13 cellular contexts compared by ENCODE assay signal in genomic region chrX:68121371-68121770, GRCh38.
DNase-seq lines count a peak whose midpoint lies in the region; ATAC-seq and TF ChIP-seq lines count a peak whose summit lies in the region.
"Had no signal": no experiment of that assay in that cellular context is flagged by ENCODE, and none has a peak within 500 bp of the region (broad histone marks: within the 10 kb centered on the region; RNA-seq: fewer than 3 reads in every experiment).

No MANE protein-coding gene starts in this region.

- H3K27ac ChIP-seq in right cardiac atrium (ENCODE audit: low read length) (no peak overlapping the region), OCI-LY3 (ENCODE audit: low read length) (no peak overlapping the region)
- H3K27ac ChIP-seq: BLaER1 treated with 17β-estradiol and CSF1 and Interleukin-3, amounts not matched to agents 10 nM and 100 nM had no signal

- H4K20me1 ChIP-seq in OCI-LY3 (ENCODE audit: insufficient read depth, low read length) = no peaks in the 10 kb centered on the region
- H4K20me1 ChIP-seq: BLaER1 treated with 17β-estradiol and CSF1 and Interleukin-3, amounts not matched to agents 10 nM and 100 nM had no signal

- no peak overlapping the region for H3K9ac ChIP-seq in OCI-LY3 (ENCODE audit: low read length)
- H3K9ac ChIP-seq: BLaER1 treated with 17β-estradiol and CSF1 and Interleukin-3, amounts not matched to agents 10 nM and 100 nM had no signal

- no peak for DNase-seq in left ventricle myocardium superior
- DNase-seq in right cardiac atrium = no peak
- DNase-seq in myocyte (ENCODE audit: low read depth) = peak; percentile 50
- DNase-seq in OCI-M2 (lab: John Stamatoyannopoulos, UW; ENCODE audit: unreplicated experiment) = no peak
- no peak for DNase-seq in DMS114 treated with DMSO at 0.1 percent for 48 hours (lab: John Stamatoyannopoulos, UW; ENCODE audit: unreplicated experiment)
- DNase-seq: ACHN; CD4-positive, CD25-positive, alpha-beta regulatory T cell; EL; H7 had no signal

- H3K4me3 ChIP-seq in right cardiac atrium (ENCODE audit: low read length) (no peak overlapping the region), OCI-LY3 (ENCODE audit: low read length) (no peak overlapping the region)
- H3K4me3 ChIP-seq: BLaER1 treated with 17β-estradiol and CSF1 and Interleukin-3, amounts not matched to agents 10 nM and 100 nM; GM23338 had no signal

- H3K36me3 ChIP-seq in OCI-LY3 (replicated peaks; ENCODE audit: low read depth, low read length) = no peaks in the 10 kb centered on the region
- H3K36me3 ChIP-seq: BLaER1 treated with 17β-estradiol and CSF1 and Interleukin-3, amounts not matched to agents 10 nM and 100 nM had no signal

- H3K27me3 ChIP-seq in right cardiac atrium (ENCODE audit: control insufficient read depth, insufficient read depth) = no peaks in the 10 kb centered on the region
- H3K27me3 ChIP-seq in OCI-LY3 (ENCODE audit: low read depth, low read length) = peaks cover 16% of the 10 kb centered on the region; the same call in 1 of the 2 replicates

- H2AFZ ChIP-seq in OCI-LY3 (ENCODE audit: low read depth, low read length) = no peak overlapping the region
- H2AFZ ChIP-seq: GM23338 had no signal

- intact Hi-C loops in left ventricle myocardium superior (cut with micrococcal nuclease) (no loop called here), right cardiac atrium (cut with DNase I) (no loop called here)

- H3K79me2 ChIP-seq in OCI-LY3 (ENCODE audit: low read length) = no peaks in the 10 kb centered on the region

- H3K4me1 ChIP-seq in right cardiac atrium (ENCODE audit: control insufficient read depth, insufficient read depth, low read length) (no peaks in the 10 kb centered on the region), OCI-LY3 (ENCODE audit: low read length) (peaks cover 13% of the 10 kb centered on the region)
- H3K4me1 ChIP-seq: BLaER1 treated with 17β-estradiol and CSF1 and Interleukin-3, amounts not matched to agents 10 nM and 100 nM had no signal

- H3K4me2 ChIP-seq in OCI-LY3 (ENCODE audit: low read length) = peak overlapping the region; percentile 37
- H3K4me2 ChIP-seq: BLaER1 treated with 17β-estradiol and CSF1 and Interleukin-3, amounts not matched to agents 10 nM and 100 nM; GM23338 had no signal

- ATAC-seq in left ventricle myocardium superior = peak; percentile 69
- no peak for ATAC-seq in right cardiac atrium
- ATAC-seq in HG03521 (IDR thresholded peaks at IDR 0.05; ENCODE audit: unreplicated experiment) = no peak
- ATAC-seq: GM23338 had no signal

- no peak for TF ChIP-seq CTCF in OCI-LY3 (IDR thresholded peaks at IDR 0.05; ENCODE audit: low read depth, low read length)

- WGBS in right cardiac atrium = 68% methylated on average over 1 of the region's 1 CpG

- H3K9me3 ChIP-seq in right cardiac atrium (ENCODE audit: control insufficient read depth, low read length) (no peaks in the 10 kb centered on the region), OCI-LY3 (ENCODE audit: insufficient read depth, low read length) (no peaks in the 10 kb centered on the region)
